In the genomic region with DNA sequence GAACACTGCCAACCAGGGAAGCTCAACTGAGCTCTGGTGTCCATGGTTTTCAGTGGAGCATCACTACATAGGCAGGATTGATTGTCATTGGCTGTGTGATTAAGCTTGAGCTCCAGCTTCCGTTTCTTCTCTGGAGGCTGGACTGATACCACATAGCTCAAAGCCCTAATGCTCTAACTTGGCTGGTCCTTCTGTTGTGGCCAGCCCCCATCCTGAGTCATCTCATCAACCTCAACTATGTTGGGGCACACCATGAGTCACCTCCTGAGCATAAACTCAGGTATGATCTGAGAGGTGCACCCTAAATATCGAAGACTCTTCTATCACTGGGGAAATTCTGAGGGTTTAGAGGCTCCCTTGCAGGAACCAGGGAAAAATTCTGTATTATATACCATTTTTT, we compare ENCODE assay signal across 1 cellular context.
TF ChIP-seq lines count a peak whose summit lies in the region.

No MANE protein-coding gene starts in this region.

TF ChIP-seq in H1, 55 proteins besides CTCF, POLR2A, EP300 and RAD21 (continued from another document):
- TF ChIP-seq, protein P1, sequence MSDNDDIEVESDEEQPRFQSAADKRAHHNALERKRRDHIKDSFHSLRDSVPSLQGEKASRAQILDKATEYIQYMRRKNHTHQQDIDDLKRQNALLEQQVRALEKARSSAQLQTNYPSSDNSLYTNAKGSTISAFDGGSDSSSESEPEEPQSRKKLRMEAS (IDR thresholded peaks at IDR 0.05) = no peak
- no peak for TF ChIP-seq NRF1 (IDR thresholded peaks at IDR 0.05; ENCODE audit: low read depth, low read length)
- no peak for TF ChIP-seq GTF2F1 (IDR thresholded peaks at IDR 0.05; ENCODE audit: borderline replicate concordance, low read depth, low read length)
